In the genomic region with DNA sequence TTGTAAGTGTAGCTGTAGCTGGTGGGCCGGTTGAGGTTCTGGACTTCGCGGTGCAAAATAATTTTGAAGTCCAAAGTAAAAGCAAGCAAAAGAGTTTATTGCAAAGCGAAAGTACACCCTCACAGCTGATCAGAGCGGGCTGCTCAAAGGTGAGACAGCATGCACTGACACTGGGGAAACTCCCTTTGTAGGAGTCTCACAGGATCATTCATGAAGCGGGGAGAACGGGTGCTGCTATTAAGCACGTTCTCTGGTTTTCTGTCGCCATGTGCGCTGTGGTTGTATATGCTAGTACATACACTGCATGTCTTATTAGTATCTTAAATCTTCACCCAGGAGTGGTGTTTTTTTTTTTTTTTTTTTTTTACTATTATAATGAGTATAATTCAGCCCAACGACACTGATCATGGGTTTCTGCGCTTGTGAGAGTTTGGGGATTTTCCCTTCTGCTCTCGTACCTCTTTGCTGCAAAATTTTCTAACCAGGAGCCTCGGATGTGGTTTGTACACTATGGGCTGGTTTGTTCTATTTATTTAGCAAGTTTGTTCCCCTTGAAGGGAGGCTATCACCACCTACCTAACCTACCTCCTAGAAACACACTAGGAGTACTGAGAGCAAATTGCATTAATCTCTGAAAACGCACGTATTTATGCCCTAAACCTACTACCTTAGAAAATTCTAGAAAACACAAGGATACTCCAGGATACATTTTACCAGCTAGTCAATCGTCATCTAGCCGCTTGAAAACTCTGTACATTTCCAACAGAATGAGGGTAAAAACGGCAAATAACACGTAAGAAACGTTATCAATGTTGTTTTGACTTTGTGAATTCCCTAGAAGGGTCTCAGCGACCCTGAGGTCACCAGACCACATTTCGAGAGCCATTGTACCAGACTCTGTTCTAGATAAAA, we compare ENCODE assay signal across 8 cellular contexts. TPM values are rescaled to one million over a fixed set of nuclear protein-coding genes. Genes with fewer than 3 reads are reported as not detected.
A peak's percentile ranks its signal among the peaks of the same experiment; 100 is the strongest.
DNase-seq lines count a peak whose midpoint lies in the region; ATAC-seq and TF ChIP-seq lines count a peak whose summit lies in the region.

No MANE protein-coding gene starts in this region.

- 48% methylated on average over 23 of the region's 23 CpGs for WGBS in right cardiac atrium
- WGBS in spleen, 5 donors = 24 to 35% (median 29%) methylated on average over 23 of the region's 23 CpGs

- H3K36me3 ChIP-seq in spleen = peaks cover 0 to 15% (median 2%) of the 10 kb centered on the region in 6 donors

- peak overlapping the region; percentile 90 for H3K4me3 ChIP-seq in right cardiac atrium (ENCODE audit: low read length)
- H3K4me3 ChIP-seq in spleen = peak overlapping the region; percentile 75 to 98 (median 84)

- H3K4me1 ChIP-seq in right cardiac atrium (ENCODE audit: control insufficient read depth, insufficient read depth, low read length) = peaks cover 2% of the 10 kb centered on the region
- H3K4me1 ChIP-seq in spleen = peaks cover 16 to 53% (median 46%) of the 10 kb centered on the region in 6 donors

- H3K27me3 ChIP-seq in right cardiac atrium (ENCODE audit: control insufficient read depth, insufficient read depth) = no peaks in the 10 kb centered on the region
- no peaks in the 10 kb centered on the region for H3K27me3 ChIP-seq in spleen (replicated peaks in 1 of 7)

- DNase-seq in OCI-M1 (lab: John Stamatoyannopoulos, UW) (peak; percentile 42), right cardiac atrium (no peak), spleen (peak; percentile 82), SW 1271 (lab: John Stamatoyannopoulos, UW) (no peak), mesenteric fat pad (ENCODE audit: low spot score) (no peak)
- DNase-seq in activated effector memory CD4-positive, alpha-beta T cell treated with anti-CD3 and anti-CD28 coated beads, Interleukin-2, amount 50 U/mL, for 16 hours = peak; percentile 91

- intact Hi-C loops in right cardiac atrium (cut with DNase I) = no loop called here
- intact Hi-C loops in spleen (cut with DNase I; ENCODE audit: low total_unique reads) = loop anchor here (10.0 kb wide), 1 partner anchor 222 kb away; the partner anchor contains the start of gene TRPM7

- TF ChIP-seq CTCF in spleen (IDR thresholded peaks at IDR 0.05 in 8 of 11, conservative IDR thresholded peaks at IDR 0.05 in 3 of 11) = no peak

- H3K9me3 ChIP-seq in right cardiac atrium (ENCODE audit: control insufficient read depth, low read length) (no peaks in the 10 kb centered on the region), spleen (no peaks in the 10 kb centered on the region)

- ATAC-seq in GM18511 (IDR thresholded peaks at IDR 0.05; ENCODE audit: unreplicated experiment) (peak; percentile 73), HG02798 (IDR thresholded peaks at IDR 0.05; ENCODE audit: poor library complexity, unreplicated experiment) (peak; percentile 68), right cardiac atrium (no peak)

- H3K27ac ChIP-seq in right cardiac atrium (ENCODE audit: low read length) (no peak overlapping the region), spleen (peak overlapping the region; percentile 94 to 98 (median 97))

- peak in 1 of 3 donors; percentile 49 for TF ChIP-seq POLR2A in spleen (IDR thresholded peaks at IDR 0.05)

RNA-seq across cellular contexts. Expression of gene AP4E1, which starts 1.3 kb away (rescaled TPM):
- total RNA-seq in right cardiac atrium = 10 to 100 TPM in 1 of 4 donors, 1 to 10 TPM in 3; 6.0 to 10.6 (median 8.0) TPM
- 2.5 TPM for polyA plus RNA-seq in right cardiac atrium
- total RNA-seq in spleen = 10 to 100 TPM; 12.6 to 17.4 (median 13.7) TPM
- 1 to 10 TPM; 2.1 to 3.4 (median 2.5) TPM for polyA plus RNA-seq in spleen
- total RNA-seq in mesenteric fat pad = 11.0 TPM

Comparison
In these comparisons a context has a peak if more than half of its experiments do, and no peak if none do; other contexts are left out.
1. ATAC-seq: peak in GM18511 (single experiment) and HG02798 (single experiment); none in right cardiac atrium (0 of 2).
2. DNase-seq: peak in OCI-M1 (single experiment), activated effector memory CD4-positive, alpha-beta T cell treated with anti-CD3 and anti-CD28 coated beads, Interleukin-2, amount 50 U/mL, for 16 hours (single experiment) and spleen (single experiment); none in right cardiac atrium (0 of 3), SW 1271 (0 of 2) and mesenteric fat pad (single experiment).